In the genomic region with DNA sequence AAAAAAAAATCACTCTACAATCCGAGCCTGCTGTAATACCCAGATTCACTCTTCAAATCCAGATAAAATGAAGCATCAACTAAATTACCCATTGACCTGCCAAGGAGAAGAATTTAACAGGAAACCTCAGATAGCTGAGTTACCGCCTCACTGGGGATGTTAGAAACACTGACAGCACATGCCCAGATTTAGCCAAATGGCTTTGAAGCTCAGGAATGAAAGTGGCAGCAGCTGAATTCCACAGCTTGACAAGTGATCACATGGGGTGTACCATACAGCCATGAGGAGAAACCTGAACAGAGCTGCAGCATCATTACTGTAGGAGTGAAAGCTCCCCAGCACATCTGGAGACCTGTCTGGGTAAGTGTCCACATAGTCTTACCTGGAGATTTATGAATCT, we compare ENCODE assay signal across 1 cellular context.
TF ChIP-seq lines count a peak whose summit lies in the region.

No MANE protein-coding gene starts in this region.

TF ChIP-seq in WTC11, 78 proteins besides CTCF, POLR2A, EP300 and RAD21 (continued from another document):
- TF ChIP-seq, protein P1, sequence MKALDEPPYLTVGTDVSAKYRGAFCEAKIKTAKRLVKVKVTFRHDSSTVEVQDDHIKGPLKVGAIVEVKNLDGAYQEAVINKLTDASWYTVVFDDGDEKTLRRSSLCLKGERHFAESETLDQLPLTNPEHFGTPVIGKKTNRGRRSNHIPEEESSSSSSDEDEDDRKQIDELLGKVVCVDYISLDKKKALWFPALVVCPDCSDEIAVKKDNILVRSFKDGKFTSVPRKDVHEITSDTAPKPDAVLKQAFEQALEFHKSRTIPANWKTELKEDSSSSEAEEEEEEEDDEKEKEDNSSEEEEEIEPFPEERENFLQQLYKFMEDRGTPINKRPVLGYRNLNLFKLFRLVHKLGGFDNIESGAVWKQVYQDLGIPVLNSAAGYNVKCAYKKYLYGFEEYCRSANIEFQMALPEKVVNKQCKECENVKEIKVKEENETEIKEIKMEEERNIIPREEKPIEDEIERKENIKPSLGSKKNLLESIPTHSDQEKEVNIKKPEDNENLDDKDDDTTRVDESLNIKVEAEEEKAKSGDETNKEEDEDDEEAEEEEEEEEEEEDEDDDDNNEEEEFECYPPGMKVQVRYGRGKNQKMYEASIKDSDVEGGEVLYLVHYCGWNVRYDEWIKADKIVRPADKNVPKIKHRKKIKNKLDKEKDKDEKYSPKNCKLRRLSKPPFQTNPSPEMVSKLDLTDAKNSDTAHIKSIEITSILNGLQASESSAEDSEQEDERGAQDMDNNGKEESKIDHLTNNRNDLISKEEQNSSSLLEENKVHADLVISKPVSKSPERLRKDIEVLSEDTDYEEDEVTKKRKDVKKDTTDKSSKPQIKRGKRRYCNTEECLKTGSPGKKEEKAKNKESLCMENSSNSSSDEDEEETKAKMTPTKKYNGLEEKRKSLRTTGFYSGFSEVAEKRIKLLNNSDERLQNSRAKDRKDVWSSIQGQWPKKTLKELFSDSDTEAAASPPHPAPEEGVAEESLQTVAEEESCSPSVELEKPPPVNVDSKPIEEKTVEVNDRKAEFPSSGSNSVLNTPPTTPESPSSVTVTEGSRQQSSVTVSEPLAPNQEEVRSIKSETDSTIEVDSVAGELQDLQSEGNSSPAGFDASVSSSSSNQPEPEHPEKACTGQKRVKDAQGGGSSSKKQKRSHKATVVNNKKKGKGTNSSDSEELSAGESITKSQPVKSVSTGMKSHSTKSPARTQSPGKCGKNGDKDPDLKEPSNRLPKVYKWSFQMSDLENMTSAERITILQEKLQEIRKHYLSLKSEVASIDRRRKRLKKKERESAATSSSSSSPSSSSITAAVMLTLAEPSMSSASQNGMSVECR (CRISPR knock-in tag; IDR thresholded peaks at IDR 0.05; ENCODE audit: borderline replicate concordance) = no peak
